ENCODE assay signal across 8 cellular contexts in the genomic region with DNA sequence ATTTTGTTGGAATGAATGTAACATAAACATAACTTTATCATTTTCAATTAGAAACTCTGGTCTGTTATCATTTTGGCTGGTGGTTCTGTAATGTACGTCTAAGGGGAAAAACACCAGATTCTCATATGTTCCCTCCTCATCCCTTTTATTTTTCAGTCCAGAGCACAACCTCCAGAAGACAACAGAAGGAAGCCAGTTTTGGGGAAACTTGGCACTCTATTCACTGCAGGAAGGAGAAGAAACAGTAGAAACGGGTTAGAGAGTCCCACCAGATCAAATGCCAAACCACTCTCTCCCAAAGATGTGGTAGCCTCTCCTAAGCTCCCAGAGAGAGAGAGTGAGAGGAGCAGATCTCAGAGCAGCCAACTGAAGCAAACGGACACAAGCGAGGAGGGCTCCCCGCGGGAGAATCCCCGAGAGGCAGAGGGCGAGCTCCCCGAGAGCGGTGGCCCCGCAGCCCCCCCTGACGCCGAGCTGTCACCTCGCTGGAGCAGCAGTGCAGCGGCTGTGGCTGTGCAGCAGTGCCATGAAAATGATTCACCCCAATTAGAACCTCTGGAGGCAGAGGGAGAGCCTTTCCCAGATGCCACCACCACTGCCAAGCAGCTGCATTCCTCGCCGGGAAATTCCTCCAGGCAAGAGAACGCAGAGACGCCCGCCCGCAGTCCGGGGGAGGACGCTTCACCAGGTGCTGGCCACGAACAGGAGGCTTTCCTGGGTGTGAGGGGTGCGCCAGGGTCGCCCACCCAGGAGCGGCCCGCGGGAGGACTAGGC.
DNase-seq lines count a peak whose midpoint lies in the region; ATAC-seq and TF ChIP-seq lines count a peak whose summit lies in the region.

No MANE protein-coding gene starts in this region.

- peak overlapping the region; percentile 74 for H3K4me3 ChIP-seq in SK-N-MC
- peak overlapping the region; percentile 71 to 87 for H3K4me3 ChIP-seq in cardiac fibroblast (replicated peaks in 1 of 2; ENCODE audit: low read depth in 2 of 2, low read length in 2 of 2)

- DNase-seq in SK-N-MC (ENCODE audit: low read depth, low spot score) (no peak), cardiac fibroblast (ENCODE audit: low read depth in 2 of 2) (peak; percentile 47 to 52), kidney tubule cell (ENCODE audit: low spot score) (peak; percentile 81), HuH-7.5 (ENCODE audit: low spot score) (no peak)
- DNase-seq in stimulated activated naive B cell treated with anti-CD40 and anti-IgM and Interleukin-4, amounts not matched to agents 10 μg/mL and 1 μg/mL and 100 μg/mL, for 72 hours = no peak

- no peaks in the 10 kb centered on the region for H3K9me3 Mint-ChIP-seq in stimulated activated naive B cell treated with anti-CD40 and anti-IgM and Interleukin-4, amounts not matched to agents 10 μg/mL and 1 μg/mL and 100 μg/mL, for 72 hours

- H3K27ac ChIP-seq in C4-2B (peak overlapping the region; percentile 91), SK-N-MC (no peak overlapping the region; the same call in none of the 2 replicates)

- no peaks in the 10 kb centered on the region for H3K36me3 ChIP-seq in SK-N-MC (ENCODE audit: insufficient read depth, low read length)

- no peaks in the 10 kb centered on the region for H3K9me3 ChIP-seq in SK-N-MC (ENCODE audit: low read depth, low read length)

- H3K27me3 Mint-ChIP-seq in stimulated activated naive B cell treated with anti-CD40 and anti-IgM and Interleukin-4, amounts not matched to agents 10 μg/mL and 1 μg/mL and 100 μg/mL, for 72 hours = no peaks in the 10 kb centered on the region

- TF ChIP-seq CTCF in C4-2B (conservative IDR thresholded peaks at IDR 0.05) (no peak), cardiac fibroblast (IDR thresholded peaks at IDR 0.05; ENCODE audit: low read depth, low read length) (no peak)

- ATAC-seq in GM21825 (IDR thresholded peaks at IDR 0.05; ENCODE audit: unreplicated experiment) (peak; percentile 17), GM18517 (IDR thresholded peaks at IDR 0.05; ENCODE audit: unreplicated experiment) (no peak)
- ATAC-seq in stimulated activated naive B cell treated with anti-CD40 and anti-IgM and Interleukin-4, amounts not matched to agents 10 μg/mL and 1 μg/mL and 100 μg/mL, for 72 hours (replicated peaks) = no peak

- no peaks in the 10 kb centered on the region for H3K36me3 Mint-ChIP-seq in stimulated activated naive B cell treated with anti-CD40 and anti-IgM and Interleukin-4, amounts not matched to agents 10 μg/mL and 1 μg/mL and 100 μg/mL, for 72 hours

- H3K27ac Mint-ChIP-seq in stimulated activated naive B cell treated with anti-CD40 and anti-IgM and Interleukin-4, amounts not matched to agents 10 μg/mL and 1 μg/mL and 100 μg/mL, for 72 hours = peak overlapping the region; percentile 88

- H3K4me1 Mint-ChIP-seq in stimulated activated naive B cell treated with anti-CD40 and anti-IgM and Interleukin-4, amounts not matched to agents 10 μg/mL and 1 μg/mL and 100 μg/mL, for 72 hours = peaks cover 27 to 49% of the 10 kb centered on the region in 2 donors

- peak overlapping the region; percentile 47 for H3K9ac ChIP-seq in SK-N-MC (ENCODE audit: insufficient read length)

- peak overlapping the region; percentile 95 to 96 for H3K4me3 Mint-ChIP-seq in stimulated activated naive B cell treated with anti-CD40 and anti-IgM and Interleukin-4, amounts not matched to agents 10 μg/mL and 1 μg/mL and 100 μg/mL, for 72 hours

Comparison
In these comparisons a context has a peak if more than half of its experiments do, and no peak if none do; other contexts are left out.
1. DNase-seq: peak in cardiac fibroblast (2 of 2) and kidney tubule cell (single experiment); none in SK-N-MC (single experiment), stimulated activated naive B cell treated with anti-CD40 and anti-IgM and Interleukin-4, amounts not matched to agents 10 μg/mL and 1 μg/mL and 100 μg/mL, for 72 hours (single experiment) and HuH-7.5 (single experiment).